In genomic region chr13:27022571-27023311, GRCh38 we compare ENCODE assay signal across 10 cellular contexts.
DNase-seq lines count a peak whose midpoint lies in the region; ATAC-seq, FAIRE-seq and TF ChIP-seq lines count a peak whose summit lies in the region.
"Had no signal": no experiment of that assay in that cellular context is flagged by ENCODE, and none has a peak within 500 bp of the region (broad histone marks: within the 10 kb centered on the region; RNA-seq: fewer than 3 reads in every experiment).

No MANE protein-coding gene starts in this region.

- H3K79me2 ChIP-seq in GM12878 (ENCODE audit: control insufficient read depth, insufficient read depth, low read length) = no peaks in the 10 kb centered on the region

- H2AFZ ChIP-seq in GM12878 (ENCODE audit: control insufficient read depth, low read depth, low read length) (no peak overlapping the region), mesenchymal stem cell (ENCODE audit: low read depth, low read length) (peak overlapping the region; percentile 47)

- in situ Hi-C loops in GM12878 (cut with MboI) = no loop called here

- peaks cover 4% of the 10 kb centered on the region for H3K9me3 Mint-ChIP-seq in glutamatergic neuron (ENCODE audit: unreplicated experiment)

- SMC1A ChIA-PET in GM12878 (lab: Charles Lee; ENCODE audit: uncharacterized antibody, unreplicated experiment) = interaction anchor here (0.8 kb wide), 1 partner anchor 159 kb away, joined by 3 read pairs; no protein-coding TSS in a partner anchor

- POLR2A ChIA-PET in GM12878 (lab: Charles Lee) = no interaction called here

- TF ChIP-seq CTCF in GM12878 (IDR thresholded peaks at IDR 0.05 in 2 of 3, conservative IDR thresholded peaks at IDR 0.05 in 1 of 3; ENCODE audit: control insufficient read depth in 2 of 3, extremely low read depth in 1 of 3, insufficient read depth in 1 of 3, low read depth in 3 of 3, low read length in 3 of 3) = no peak
- TF ChIP-seq CTCF in glutamatergic neuron (IDR thresholded peaks at IDR 0.05; ENCODE audit: partially characterized antibody, unreplicated experiment) = no peak

- no peaks in the 10 kb centered on the region; the same call in 1 of the 2 replicates for H3K4me1 ChIP-seq in GM12878 (ENCODE audit: control insufficient read depth, insufficient read depth, low read length)
- peaks cover 5% of the 10 kb centered on the region for H3K4me1 ChIP-seq in mesenchymal stem cell (ENCODE audit: control insufficient read depth, insufficient read depth, low read depth, low read length)

- H3K9me3 ChIP-seq in GM12878 (replicated peaks; ENCODE audit: control insufficient read depth, insufficient read depth, low read length) = no peaks in the 10 kb centered on the region
- H3K9me3 ChIP-seq in mesenchymal stem cell (ENCODE audit: control insufficient read depth, low read length) = no peaks in the 10 kb centered on the region

- H2AK5ac ChIP-seq in mesenchymal stem cell (ENCODE audit: low read length, severe bottlenecking) = no peak overlapping the region

- H3K4me2 ChIP-seq in GM12878 (ENCODE audit: control insufficient read depth, insufficient read depth) (no peak overlapping the region), mesenchymal stem cell (ENCODE audit: low read length, poor library complexity, severe bottlenecking) (no peak overlapping the region)

- WGBS in GM12878 (ENCODE audit: insufficient coverage, insufficient replicate concordance, low lambda C conversion rate, missing lambda C conversion rate) = 54% methylated on average over 9 of the region's 9 CpGs
- 0% methylated on average over 6 of the region's 9 CpGs for WGBS in mesenchymal stem cell

- H2BK5ac ChIP-seq in mesenchymal stem cell (ENCODE audit: low read depth, low read length, poor library complexity, severe bottlenecking) = no peak overlapping the region

- DNase-seq in DMS153 (lab: John Stamatoyannopoulos, UW) (peak; percentile 87), NCI-H1417 treated with DMSO at 0.1 percent for 48 hours (lab: John Stamatoyannopoulos, UW) (peak; percentile 36), GM12878 (ENCODE audit: low read depth, low spot score) (no peak), mesenchymal stem cell (peak; percentile 91), GM19239 (ENCODE audit: insufficient read length, low spot score) (no peak), glutamatergic neuron (no peak), iPS-NIHi7 (ENCODE audit: extremely low spot score) (no peak), Kasumi-1 (lab: John Stamatoyannopoulos, UW) (no peak)
- DNase-seq: naive B cell; stimulated activated naive CD4-positive, alpha-beta T cell had no signal

- H3K27me3 ChIP-seq in GM12878 (replicated peaks in 1 of 2; ENCODE audit: control insufficient read depth in 2 of 2, insufficient read depth in 2 of 2, low read length in 1 of 2) (0 out of 4 replicates have a peak, but pooled peaks cover 0 to 1% of the 10 kb centered on the region in 2 experiments), mesenchymal stem cell (ENCODE audit: control insufficient read depth in 1 of 2, insufficient read depth in 1 of 2, low read length in 2 of 2) (peaks cover 3 to 10% of the 10 kb centered on the region in 2 experiments)

- peak overlapping the region in 1 of 2 experiments; percentile 46 for H3K14ac ChIP-seq in mesenchymal stem cell (ENCODE audit: low read length in 2 of 2)

- H4K20me1 ChIP-seq in GM12878 (ENCODE audit: control insufficient read depth, insufficient read depth) = no peaks in the 10 kb centered on the region

- CTCF ChIA-PET in GM12878 (lab: Yijun Ruan, JAX) = interaction anchor here (0.6 kb wide), 1 partner anchor 163 kb away, joined by 4 read pairs; no protein-coding TSS in a partner anchor

- RAD21 ChIA-PET in GM12878 (lab: Charles Lee; ENCODE audit: unreplicated experiment) = no interaction called here

- H3K4me1 Mint-ChIP-seq in glutamatergic neuron (ENCODE audit: low read depth, unreplicated experiment) = no peaks in the 10 kb centered on the region

- H2BK12ac ChIP-seq in mesenchymal stem cell (ENCODE audit: low read length in 2 of 2) = peak overlapping the region; percentile 51 to 95

- H3K9ac ChIP-seq in GM12878 (ENCODE audit: control insufficient read depth, insufficient read depth, low read length) = no peak overlapping the region
- no peak overlapping the region for H3K9ac ChIP-seq in mesenchymal stem cell (ENCODE audit: low read length)

- peaks cover 4% of the 10 kb centered on the region for H3K36me3 Mint-ChIP-seq in glutamatergic neuron (ENCODE audit: unreplicated experiment)
- H3K36me3 Mint-ChIP-seq: naive B cell had no signal

- H3K4ac ChIP-seq in mesenchymal stem cell (ENCODE audit: low read depth in 1 of 2, low read length in 2 of 2) = peak overlapping the region in 1 of 2 experiments; percentile 92

- H4K8ac ChIP-seq in mesenchymal stem cell (ENCODE audit: low read length) = peak overlapping the region; percentile 70

- H3K36me3 ChIP-seq in GM12878 (ENCODE audit: control insufficient read depth in 2 of 2, insufficient read depth in 2 of 2, low read length in 1 of 2) (no peaks in the 10 kb centered on the region), mesenchymal stem cell (ENCODE audit: control insufficient read depth in 1 of 2, insufficient read depth in 2 of 2, low read depth in 1 of 2, low read length in 2 of 2) (no peaks in the 10 kb centered on the region)

- peaks cover 2% of the 10 kb centered on the region for H3K27me3 Mint-ChIP-seq in glutamatergic neuron (ENCODE audit: unreplicated experiment)

- no peak overlapping the region for H3K4me3 Mint-ChIP-seq in glutamatergic neuron (ENCODE audit: unreplicated experiment)
- H3K4me3 Mint-ChIP-seq: naive B cell had no signal

- peak overlapping the region; percentile 94 for H4K91ac ChIP-seq in mesenchymal stem cell (ENCODE audit: low read length)

- H3K4me3 ChIP-seq in GM12878 (no peak overlapping the region), mesenchymal stem cell (ENCODE audit: insufficient read depth in 1 of 2, low read depth in 1 of 2, low read length in 2 of 2) (no peak overlapping the region)

- no peak for TF ChIP-seq POLR2A in GM12878 (IDR thresholded peaks at IDR 0.05; ENCODE audit: low read depth, low read length)

- H3K27ac Mint-ChIP-seq in glutamatergic neuron (ENCODE audit: unreplicated experiment) = no peak overlapping the region

- no peak overlapping the region for H2BK120ac ChIP-seq in mesenchymal stem cell (ENCODE audit: low read depth, low read length)

- FAIRE-seq in GM12878 (lab: Jason Lieb, UNC) (no peak), GM19239 (lab: Jason Lieb, UNC) (no peak)

- no peak for TF ChIP-seq RAD21 in GM12878 (IDR thresholded peaks at IDR 0.05; ENCODE audit: insufficient read depth, low read depth, low read length)

- H3K27ac ChIP-seq in GM12878 (ENCODE audit: control insufficient read depth, insufficient read depth) (no peak overlapping the region), mesenchymal stem cell (ENCODE audit: low read length, poor library complexity, severe bottlenecking) (no peak overlapping the region)

- H3K18ac ChIP-seq in mesenchymal stem cell (ENCODE audit: low read depth in 1 of 2, low read length in 2 of 2) = peak overlapping the region; percentile 60 to 93

- BruUV-seq in GM12878 (replicated peaks; lab: Mats Ljungman, UMichigan) = no TSS peak

- ATAC-seq in GM12878 = peak; percentile 51

- H3K23ac ChIP-seq in mesenchymal stem cell (ENCODE audit: low read length in 2 of 2) = peak overlapping the region in 1 of 2 experiments; percentile 48

- no peak overlapping the region for H2BK15ac ChIP-seq in mesenchymal stem cell (ENCODE audit: low read depth, poor library complexity, severe bottlenecking)

- intact Hi-C loops in GM12878 (cut with micrococcal nuclease; ENCODE audit: unreplicated experiment) = no loop called here

- no peak for TF ChIP-seq EP300 in GM12878 (IDR thresholded peaks at IDR 0.05; ENCODE audit: borderline replicate concordance in 1 of 2, control insufficient read depth in 1 of 2, low read depth in 2 of 2, low read length in 2 of 2)

- no peaks in the 10 kb centered on the region for H3K79me1 ChIP-seq in mesenchymal stem cell (replicated peaks; ENCODE audit: low read length, poor library complexity, severe bottlenecking)

TF ChIP-seq in GM12878, 131 proteins besides CTCF, POLR2A, EP300 and RAD21:
- TF ChIP-seq ZNF207 (IDR thresholded peaks at IDR 0.05; ENCODE audit: borderline replicate concordance) (no peak), JUNB (IDR thresholded peaks at IDR 0.05) (peak; percentile 19; the same call in 1 of the 2 replicates)
- TF ChIP-seq, protein P1, sequence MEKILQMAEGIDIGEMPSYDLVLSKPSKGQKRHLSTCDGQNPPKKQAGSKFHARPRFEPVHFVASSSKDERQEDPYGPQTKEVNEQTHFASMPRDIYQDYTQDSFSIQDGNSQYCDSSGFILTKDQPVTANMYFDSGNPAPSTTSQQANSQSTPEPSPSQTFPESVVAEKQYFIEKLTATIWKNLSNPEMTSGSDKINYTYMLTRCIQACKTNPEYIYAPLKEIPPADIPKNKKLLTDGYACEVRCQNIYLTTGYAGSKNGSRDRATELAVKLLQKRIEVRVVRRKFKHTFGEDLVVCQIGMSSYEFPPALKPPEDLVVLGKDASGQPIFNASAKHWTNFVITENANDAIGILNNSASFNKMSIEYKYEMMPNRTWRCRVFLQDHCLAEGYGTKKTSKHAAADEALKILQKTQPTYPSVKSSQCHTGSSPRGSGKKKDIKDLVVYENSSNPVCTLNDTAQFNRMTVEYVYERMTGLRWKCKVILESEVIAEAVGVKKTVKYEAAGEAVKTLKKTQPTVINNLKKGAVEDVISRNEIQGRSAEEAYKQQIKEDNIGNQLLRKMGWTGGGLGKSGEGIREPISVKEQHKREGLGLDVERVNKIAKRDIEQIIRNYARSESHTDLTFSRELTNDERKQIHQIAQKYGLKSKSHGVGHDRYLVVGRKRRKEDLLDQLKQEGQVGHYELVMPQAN (conservative IDR thresholded peaks at IDR 0.05) = no peak

Comparison
In these comparisons a context has a peak if more than half of its experiments do, and no peak if none do; other contexts are left out.
1. DNase-seq: peak in DMS153 (single experiment), NCI-H1417 treated with DMSO at 0.1 percent for 48 hours (single experiment) and mesenchymal stem cell (single experiment); none in GM12878 (single experiment), GM19239 (single experiment), glutamatergic neuron (single experiment), iPS-NIHi7 (single experiment) and Kasumi-1 (0 of 2).